12 cellular contexts compared by ENCODE assay signal in the genomic region with DNA sequence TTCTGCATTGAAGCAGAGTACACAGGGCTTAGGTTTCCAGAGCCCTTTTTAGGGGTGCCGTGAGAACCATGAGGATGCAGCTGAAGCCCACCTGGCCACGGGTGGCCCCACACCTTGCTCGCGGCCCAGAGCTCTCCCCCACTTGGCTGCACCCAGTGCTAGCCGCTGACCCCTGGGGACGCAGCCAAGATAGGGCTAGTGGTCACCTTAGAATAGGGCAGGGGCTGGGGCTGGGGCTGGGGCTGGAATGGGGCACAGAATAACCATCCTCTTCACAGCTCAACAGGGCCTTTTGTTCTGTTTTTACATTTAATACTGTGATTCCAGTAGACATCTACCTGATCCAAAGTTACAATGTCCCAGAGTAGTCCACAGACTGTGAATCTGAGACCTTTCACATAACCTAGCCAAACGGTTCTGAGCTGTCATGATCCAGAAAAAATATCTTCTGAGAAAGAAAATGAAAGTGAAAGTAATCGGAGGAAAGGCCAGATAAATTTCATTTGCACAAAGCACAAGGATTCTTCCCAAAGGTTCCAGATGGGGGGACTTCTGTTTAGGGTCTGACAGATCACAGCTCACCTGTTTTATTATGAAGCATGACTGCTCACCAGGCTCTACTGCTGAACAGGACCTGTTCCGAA.
DNase-seq lines count a peak whose midpoint lies in the region; ATAC-seq, FAIRE-seq and TF ChIP-seq lines count a peak whose summit lies in the region.
"Had no signal": no experiment of that assay in that cellular context is flagged by ENCODE, and none has a peak within 500 bp of the region (broad histone marks: within the 10 kb centered on the region; RNA-seq: fewer than 3 reads in every experiment).

No MANE protein-coding gene starts in this region.

- peak overlapping the region; percentile 62 for H3K4me2 ChIP-seq in HepG2 (ENCODE audit: low read depth, low read length)

- no peak for FAIRE-seq in HepG2 (lab: Jason Lieb, UNC)
- FAIRE-seq: D721Med had no signal

- no peaks in the 10 kb centered on the region for H4K20me1 ChIP-seq in HepG2 (ENCODE audit: insufficient read depth, low read length)

- POLR2A ChIA-PET in HepG2 (lab: Yijun Ruan, JAX): no interaction called here

- H3K9me3 ChIP-seq in HepG2 (ENCODE audit: low read length) (no peaks in the 10 kb centered on the region), vagina (no peaks in the 10 kb centered on the region), transverse colon (no peaks in the 10 kb centered on the region)
- H3K9me3 ChIP-seq: mucosa of descending colon had no signal

- peaks cover 0 to 22% of the 10 kb centered on the region in 2 experiments; a peak in 4 of 5 replicates for H3K27me3 ChIP-seq in HepG2 (ENCODE audit: control insufficient read depth in 1 of 2, insufficient read depth in 2 of 2, low read length in 2 of 2)
- no peaks in the 10 kb centered on the region for H3K27me3 ChIP-seq in vagina
- no peaks in the 10 kb centered on the region for H3K27me3 ChIP-seq in transverse colon

- no peak overlapping the region for H3K4me3 Mint-ChIP-seq in activated T-helper 1 cell treated with anti-CD3 and anti-CD28 coated beads, Interleukin-12 subunit alpha, Interleukin-12 subunit beta, Interleukin-2, Interleukin-4 antibody, amounts not matched to agents 30 ng/mL and 10 ng/mL and 1 ng/mL, durations not matched to agents 14 hours and 24 hours and 36 hours

- ATAC-seq in Right ventricle myocardium inferior (peak; percentile 28), HepG2 (peak; percentile 58), HG02642 (IDR thresholded peaks at IDR 0.05; ENCODE audit: poor library complexity, unreplicated experiment) (no peak)
- ATAC-seq: mucosa of descending colon had no signal

- peak overlapping the region; percentile 65 for H3K27ac Mint-ChIP-seq in activated T-helper 1 cell treated with anti-CD3 and anti-CD28 coated beads, Interleukin-12 subunit alpha, Interleukin-12 subunit beta, Interleukin-2, Interleukin-4 antibody, amounts not matched to agents 30 ng/mL and 10 ng/mL and 1 ng/mL, durations not matched to agents 14 hours and 24 hours and 36 hours

- H3K36me3 ChIP-seq in HepG2 (replicated peaks in 1 of 2; ENCODE audit: control insufficient read depth in 1 of 2, insufficient read depth in 2 of 2, low read length in 2 of 2): no peaks in the 10 kb centered on the region
- no peaks in the 10 kb centered on the region for H3K36me3 ChIP-seq in vagina
- H3K36me3 ChIP-seq in transverse colon: no peaks in the 10 kb centered on the region

- TF ChIP-seq CTCF in HepG2 (CRISPR knock-in tag; IDR thresholded peaks at IDR 0.05): no peak
- no peak for TF ChIP-seq CTCF in vagina (IDR thresholded peaks at IDR 0.05)
- TF ChIP-seq CTCF in transverse colon (IDR thresholded peaks at IDR 0.05): no peak

- H3K36me3 Mint-ChIP-seq in activated T-helper 1 cell treated with anti-CD3 and anti-CD28 coated beads, Interleukin-12 subunit alpha, Interleukin-12 subunit beta, Interleukin-2, Interleukin-4 antibody, amounts not matched to agents 30 ng/mL and 10 ng/mL and 1 ng/mL, durations not matched to agents 14 hours and 24 hours and 36 hours (ENCODE audit: low read depth): no peaks in the 10 kb centered on the region

- in situ Hi-C loops in HepG2 (cut with HindIII; ENCODE audit: extremely low pct_ligation_motif_present, low pct_unique_long_range_greater_than_20kb) (no loop called here), transverse colon (cut with MboI; ENCODE audit: low pct_ligation_motif_present in 1 of 4, low pct_unique_long_range_greater_than_20kb in 1 of 4, low sequenced_read_pairs in 3 of 4) (no loop called here)

- WGBS in HepG2 (ENCODE audit: low lambda C conversion rate): 39% methylated on average over 9 of the region's 9 CpGs
- 29 to 75% methylated on average over 3 to 9 of the region's 9 CpGs for WGBS in transverse colon (ENCODE audit: low coverage in 1 of 2), 2 donors

- CTCF ChIA-PET in HepG2 (lab: Yijun Ruan, JAX; ENCODE audit: low intra/inter-chr PET ratio, low total read pairs): no interaction called here

- H2AFZ ChIP-seq in HepG2 (ENCODE audit: low read length): peak overlapping the region; percentile 34

- TF ChIP-seq EP300 in HepG2 (IDR thresholded peaks at IDR 0.05; ENCODE audit: low read depth in 2 of 2, low read length in 2 of 2) (no peak), HepG2 (CRISPR knock-in tag; IDR thresholded peaks at IDR 0.05; ENCODE audit: borderline replicate concordance) (no peak), transverse colon (IDR thresholded peaks at IDR 0.05; ENCODE audit: low read depth) (no peak)

- peaks cover 9% of the 10 kb centered on the region for H3K9me3 Mint-ChIP-seq in activated T-helper 1 cell treated with anti-CD3 and anti-CD28 coated beads, Interleukin-12 subunit alpha, Interleukin-12 subunit beta, Interleukin-2, Interleukin-4 antibody, amounts not matched to agents 30 ng/mL and 10 ng/mL and 1 ng/mL, durations not matched to agents 14 hours and 24 hours and 36 hours

- H3K9ac ChIP-seq in HepG2 (ENCODE audit: insufficient read depth, low read depth, low read length): no peak overlapping the region

- H3K27me3 Mint-ChIP-seq in activated T-helper 1 cell treated with anti-CD3 and anti-CD28 coated beads, Interleukin-12 subunit alpha, Interleukin-12 subunit beta, Interleukin-2, Interleukin-4 antibody, amounts not matched to agents 30 ng/mL and 10 ng/mL and 1 ng/mL, durations not matched to agents 14 hours and 24 hours and 36 hours (ENCODE audit: insufficient read depth): no peaks in the 10 kb centered on the region

- no peaks in the 10 kb centered on the region for H3K4me1 Mint-ChIP-seq in activated T-helper 1 cell treated with anti-CD3 and anti-CD28 coated beads, Interleukin-12 subunit alpha, Interleukin-12 subunit beta, Interleukin-2, Interleukin-4 antibody, amounts not matched to agents 30 ng/mL and 10 ng/mL and 1 ng/mL, durations not matched to agents 14 hours and 24 hours and 36 hours (ENCODE audit: low read depth)

- peak overlapping the region; percentile 8 to 42 (median 27); a peak in 4 of 6 replicates for H3K4me3 ChIP-seq in HepG2 (replicated peaks in 1 of 3; ENCODE audit: insufficient read depth in 1 of 3, low read depth in 2 of 3, low read length in 3 of 3)
- H3K4me3 ChIP-seq in vagina: peak overlapping the region; percentile 28 to 35
- H3K4me3 ChIP-seq in transverse colon: peak overlapping the region in 2 of 4 donors; percentile 7 to 20
- H3K4me3 ChIP-seq: mucosa of descending colon had no signal

- TF ChIP-seq RAD21 in HepG2 (CRISPR knock-in tag; IDR thresholded peaks at IDR 0.05): no peak

- intact Hi-C loops in Right ventricle myocardium inferior (cut with DNase I): no loop called here
- intact Hi-C loops in cardiac septum (cut with DNase I): no loop called here
- intact Hi-C loops in activated T-helper 1 cell treated with anti-CD3 and anti-CD28 coated beads, Interleukin-12 subunit alpha, Interleukin-12 subunit beta, Interleukin-2, Interleukin-4 antibody, amounts not matched to agents 30 ng/mL and 10 ng/mL and 1 ng/mL, durations not matched to agents 14 hours and 24 hours and 36 hours (cut with micrococcal nuclease): no loop called here
- intact Hi-C loops in HepG2 (cut with micrococcal nuclease; ENCODE audit: unreplicated experiment): no loop called here
- intact Hi-C loops in vagina (cut with DNase I): no loop called here
- intact Hi-C loops in transverse colon (cut with DNase I; ENCODE audit: low total_unique reads): no loop called here

- no TSS peak for BruUV-seq in HepG2 (replicated peaks; lab: Mats Ljungman, UMichigan)

- no peaks in the 10 kb centered on the region for H3K79me2 ChIP-seq in HepG2 (ENCODE audit: insufficient read depth, low read length)

- H3K27ac ChIP-seq in HepG2 (ENCODE audit: extremely low read length, insufficient read depth, low read length) (no peak overlapping the region), vagina (peak overlapping the region; percentile 3), transverse colon (no peak overlapping the region)

- TF ChIP-seq POLR2A in HepG2 (IDR thresholded peaks at IDR 0.05; ENCODE audit: insufficient read depth in 1 of 2, low read depth in 2 of 2, low read length in 2 of 2) (no peak), vagina (IDR thresholded peaks at IDR 0.05) (no peak), transverse colon (IDR thresholded peaks at IDR 0.05) (no peak)

- DNase-seq in Right ventricle myocardium inferior (ENCODE audit: missing footprints) (no peak), cardiac septum (ENCODE audit: low spot score) (no peak), HepG2 (ENCODE audit: low spot score) (no peak), vagina (ENCODE audit: extremely low spot score in 2 of 2) (no peak), transverse colon (no peak), NCI-H524 (lab: John Stamatoyannopoulos, UW) (no peak)
- no peak for DNase-seq in activated T-helper 1 cell treated with anti-CD3 and anti-CD28 coated beads, Interleukin-12 subunit alpha, Interleukin-12 subunit beta, Interleukin-2, Interleukin-4 antibody, amounts not matched to agents 30 ng/mL and 10 ng/mL and 1 ng/mL, durations not matched to agents 14 hours and 24 hours and 36 hours (ENCODE audit: low spot score)
- DNase-seq: activated CD4-positive, CD25-positive, alpha-beta regulatory T cell; NCI-H2081 had no signal

- peaks cover 11% of the 10 kb centered on the region; the same call in 1 of the 2 replicates for H3K4me1 ChIP-seq in HepG2 (ENCODE audit: insufficient read depth, low read length)
- peaks cover 14% of the 10 kb centered on the region for H3K4me1 ChIP-seq in vagina
- peaks cover 0 to 4% (median 0%) of the 10 kb centered on the region in 4 donors for H3K4me1 ChIP-seq in transverse colon

TF ChIP-seq in HepG2, 621 proteins besides CTCF, POLR2A, EP300 and RAD21 (continues in another document):
- no peak for TF ChIP-seq MAF1 (CRISPR knock-in tag; IDR thresholded peaks at IDR 0.05; ENCODE audit: borderline replicate concordance)
- TF ChIP-seq, protein P1, sequence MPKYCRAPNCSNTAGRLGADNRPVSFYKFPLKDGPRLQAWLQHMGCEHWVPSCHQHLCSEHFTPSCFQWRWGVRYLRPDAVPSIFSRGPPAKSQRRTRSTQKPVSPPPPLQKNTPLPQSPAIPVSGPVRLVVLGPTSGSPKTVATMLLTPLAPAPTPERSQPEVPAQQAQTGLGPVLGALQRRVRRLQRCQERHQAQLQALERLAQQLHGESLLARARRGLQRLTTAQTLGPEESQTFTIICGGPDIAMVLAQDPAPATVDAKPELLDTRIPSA (CRISPR knock-in tag; IDR thresholded peaks at IDR 0.05; ENCODE audit: borderline replicate concordance): no peak
- no peak for TF ChIP-seq HHEX (CRISPR knock-in tag; IDR thresholded peaks at IDR 0.05)
- TF ChIP-seq TSC22D2 (CRISPR knock-in tag; IDR thresholded peaks at IDR 0.05; ENCODE audit: borderline replicate concordance): no peak
